Comparison of ENCODE assay signal across 8 cellular contexts in genomic region chr9:73152445-73152844, GRCh38. TPM values are rescaled to one million over a fixed set of nuclear protein-coding genes. Genes with fewer than 3 reads are reported as not detected.
DNase-seq lines count a peak whose midpoint lies in the region; ATAC-seq and TF ChIP-seq lines count a peak whose summit lies in the region.

No MANE protein-coding gene starts in this region.

- no peak overlapping the region for H2BK5ac ChIP-seq in trophoblast cell (ENCODE audit: low read depth, low read length, poor library complexity)

- H2BK120ac ChIP-seq in trophoblast cell (ENCODE audit: insufficient read depth, low read length, poor library complexity) = no peak overlapping the region

- H3K36me3 ChIP-seq in SJSA1 (peaks cover 43% of the 10 kb centered on the region), esophagus squamous epithelium (peaks cover 0 to 21% (median 0%) of the 10 kb centered on the region in 3 donors), trophoblast cell (ENCODE audit: control insufficient read depth in 1 of 2, insufficient read depth in 2 of 2, low read length in 2 of 2) (peaks cover 3 to 4% of the 10 kb centered on the region in 2 experiments)

- TF ChIP-seq POLR2A in esophagus squamous epithelium (IDR thresholded peaks at IDR 0.05) = no peak

- H3K4me3 ChIP-seq in SJSA1 = peak overlapping the region; percentile 48
- peak overlapping the region; percentile 36 to 65 (median 58) for H3K4me3 ChIP-seq in esophagus squamous epithelium
- H3K4me3 ChIP-seq in trophoblast cell (ENCODE audit: low read depth, low read length) = no peak overlapping the region

- H4K91ac ChIP-seq in trophoblast cell (ENCODE audit: low read depth, low read length) = no peak overlapping the region

- no peak overlapping the region for H3K9ac ChIP-seq in trophoblast cell (ENCODE audit: low read length)

- DNase-seq in EL (peak; percentile 81), SJSA1 (ENCODE audit: low read depth in 1 of 2, low spot score in 2 of 2) (peak in 1 of 2 experiments; percentile 57), esophagus squamous epithelium (lab: John Stamatoyannopoulos, UW) (no peak), trophoblast cell (peak in 1 of 2 donors; percentile 77), NCI-H82 treated with DMSO at 0.1 percent for 48 hours (lab: John Stamatoyannopoulos, UW; ENCODE audit: unreplicated experiment) (no peak), NCI-H187 treated with DMSO at 0.1 percent for 48 hours (lab: John Stamatoyannopoulos, UW) (no peak), head of caudate nucleus (no peak)

- H3K27me3 ChIP-seq in SJSA1 (replicated peaks) (no peaks in the 10 kb centered on the region), esophagus squamous epithelium (no peaks in the 10 kb centered on the region), trophoblast cell (ENCODE audit: insufficient read depth, low read length) (no peaks in the 10 kb centered on the region)

- H3K4me1 ChIP-seq in SJSA1 (replicated peaks) = peaks cover 67% of the 10 kb centered on the region
- peaks cover 18 to 76% (median 50%) of the 10 kb centered on the region in 3 donors for H3K4me1 ChIP-seq in esophagus squamous epithelium
- H3K4me1 ChIP-seq in trophoblast cell (ENCODE audit: control insufficient read depth in 1 of 2, insufficient read depth in 2 of 2, low read length in 2 of 2) = peaks cover 3 to 8% of the 10 kb centered on the region in 2 experiments

- ATAC-seq in GM21528 (IDR thresholded peaks at IDR 0.05; ENCODE audit: low FRiP score, unreplicated experiment) = no peak

- no peak overlapping the region for H4K12ac ChIP-seq in trophoblast cell (ENCODE audit: low read depth, low read length)

- no peak for TF ChIP-seq CTCF in esophagus squamous epithelium (IDR thresholded peaks at IDR 0.05)

- no peak overlapping the region for H2AK5ac ChIP-seq in trophoblast cell (ENCODE audit: low read length)

- 4 to 19% methylated on average over 1 of the region's 1 CpG for WGBS in esophagus squamous epithelium, 2 donors
- WGBS in trophoblast cell (ENCODE audit: extremely low coverage, insufficient coverage, insufficient read length) = no CpG with 5 or more reads among the region's 1 CpG

- H3K4me2 ChIP-seq in trophoblast cell (ENCODE audit: low read length) = peak overlapping the region; percentile 57

- H3K4ac ChIP-seq in trophoblast cell (ENCODE audit: low read depth, low read length) = no peak overlapping the region

- no peaks in the 10 kb centered on the region for H3K9me3 ChIP-seq in SJSA1 (replicated peaks)
- no peaks in the 10 kb centered on the region for H3K9me3 ChIP-seq in esophagus squamous epithelium
- no peaks in the 10 kb centered on the region for H3K9me3 ChIP-seq in trophoblast cell (ENCODE audit: insufficient read depth, low read depth, low read length)

- H3K79me1 ChIP-seq in trophoblast cell (ENCODE audit: low read length) = peaks cover 10% of the 10 kb centered on the region

- no peak overlapping the region for H3K14ac ChIP-seq in trophoblast cell (ENCODE audit: low read length)

- H3K23ac ChIP-seq in trophoblast cell (ENCODE audit: low read length) = no peak overlapping the region

- H3K79me2 ChIP-seq in trophoblast cell (ENCODE audit: control insufficient read depth, insufficient read depth, low read length, poor library complexity) = peaks cover 6% of the 10 kb centered on the region

- H2BK12ac ChIP-seq in trophoblast cell (ENCODE audit: low read length) = no peak overlapping the region

- no peak overlapping the region for H3K18ac ChIP-seq in trophoblast cell (ENCODE audit: low read length)

- H3K27ac ChIP-seq in SJSA1 (peak overlapping the region; percentile 96), esophagus squamous epithelium (peak overlapping the region; percentile 84 to 96 (median 88)), trophoblast cell (ENCODE audit: low read depth, low read length) (peak overlapping the region; percentile 89)

- H4K8ac ChIP-seq in trophoblast cell (ENCODE audit: low read depth, low read length) = no peak overlapping the region

- intact Hi-C loops in esophagus squamous epithelium (cut with DNase I) (no loop called here), head of caudate nucleus (cut with DNase I) (no loop called here)

- no peak overlapping the region for H2AFZ ChIP-seq in trophoblast cell (ENCODE audit: insufficient read depth, low read length, poor library complexity)

RNA-seq across cellular contexts. Expression of gene ANXA1, which starts 0.8 kb away (rescaled TPM):
- 848 and 934 TPM in 2 replicates for total RNA-seq in SJSA1 (2014; rRNA removed; shearing (Covaris generic))
- total RNA-seq in esophagus squamous epithelium = 1,000 to 10,000 TPM; 5,313 to 9,451 (median 7,147) TPM
- polyA plus RNA-seq in trophoblast cell (2013) = 1,785 and 1,843 TPM in 2 replicates
